4 cellular contexts compared by ENCODE assay signal in the genomic region with DNA sequence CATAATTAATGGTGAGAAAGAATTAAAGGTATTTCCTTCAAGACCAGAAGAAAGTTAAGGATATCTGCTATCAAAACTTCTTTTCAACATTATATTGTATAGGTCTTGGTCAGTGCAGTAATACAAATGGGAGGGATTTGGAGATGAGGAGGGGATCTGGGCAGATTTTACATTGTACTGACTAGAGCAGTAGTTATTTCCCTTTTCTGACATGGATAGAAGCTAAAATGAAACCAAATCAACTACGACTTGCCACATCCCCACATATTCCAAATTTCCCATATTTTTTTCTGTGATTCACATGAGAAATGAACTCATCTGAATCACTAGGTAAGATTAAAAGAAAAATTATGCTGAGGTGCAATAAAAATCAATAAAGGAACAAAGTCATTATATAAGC. TPM values are rescaled to one million over a fixed set of nuclear protein-coding genes. Genes with fewer than 3 reads are reported as not detected.
"Had no signal": no experiment of that assay in that cellular context is flagged by ENCODE, and none has a peak within 500 bp of the region (broad histone marks: within the 10 kb centered on the region; RNA-seq: fewer than 3 reads in every experiment).

No MANE protein-coding gene starts in this region.

RNA-seq across cellular contexts. Expression of a gene that starts 11.6 kb away (rescaled TPM):
- total RNA-seq: K562, M059J had no signal
- polyA plus RNA-seq: IgD-negative memory B cell, K562, SK-N-SH had no signal
